In genomic region chr9:12774861-12775367, GRCh38 we compare ENCODE assay signal across 1 cellular context.
TF ChIP-seq lines count a peak whose summit lies in the region.

A gene with protein sequence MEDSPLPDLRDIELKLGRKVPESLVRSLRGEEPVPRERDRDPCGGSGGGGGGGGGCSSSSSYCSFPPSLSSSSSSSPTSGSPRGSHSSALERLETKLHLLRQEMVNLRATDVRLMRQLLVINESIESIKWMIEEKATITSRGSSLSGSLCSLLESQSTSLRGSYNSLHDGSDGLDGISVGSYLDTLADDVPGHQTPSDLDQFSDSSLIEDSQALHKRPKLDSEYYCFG (plus strand): TSS chr9:12775020. CDS start chr9:12775716, 696 bp downstream.

TF ChIP-seq in HepG2, 621 proteins besides CTCF, POLR2A, EP300 and RAD21 (continued from another document and continues in another):
- no peak for TF ChIP-seq ZBTB49 (CRISPR knock-in tag; IDR thresholded peaks at IDR 0.05; ENCODE audit: borderline replicate concordance)
- TF ChIP-seq SUZ12 (IDR thresholded peaks at IDR 0.05; ENCODE audit: low read depth, low read length) = no peak
- TF ChIP-seq ZNF552 (CRISPR knock-in tag; IDR thresholded peaks at IDR 0.05; ENCODE audit: borderline replicate concordance) = no peak
- no peak; the same call in 1 of the 2 replicates for TF ChIP-seq DNMT3B (CRISPR knock-in tag; conservative IDR thresholded peaks at IDR 0.05)
- TF ChIP-seq ZNF264 (CRISPR knock-in tag; IDR thresholded peaks at IDR 0.05) = no peak
- no peak for TF ChIP-seq HOXA5 (CRISPR knock-in tag; IDR thresholded peaks at IDR 0.05)
- no peak for TF ChIP-seq ZBTB1 (CRISPR knock-in tag; IDR thresholded peaks at IDR 0.05; ENCODE audit: borderline replicate concordance)
- TF ChIP-seq ATAD3A (CRISPR knock-in tag; IDR thresholded peaks at IDR 0.05) = no peak
- TF ChIP-seq, protein P1, sequence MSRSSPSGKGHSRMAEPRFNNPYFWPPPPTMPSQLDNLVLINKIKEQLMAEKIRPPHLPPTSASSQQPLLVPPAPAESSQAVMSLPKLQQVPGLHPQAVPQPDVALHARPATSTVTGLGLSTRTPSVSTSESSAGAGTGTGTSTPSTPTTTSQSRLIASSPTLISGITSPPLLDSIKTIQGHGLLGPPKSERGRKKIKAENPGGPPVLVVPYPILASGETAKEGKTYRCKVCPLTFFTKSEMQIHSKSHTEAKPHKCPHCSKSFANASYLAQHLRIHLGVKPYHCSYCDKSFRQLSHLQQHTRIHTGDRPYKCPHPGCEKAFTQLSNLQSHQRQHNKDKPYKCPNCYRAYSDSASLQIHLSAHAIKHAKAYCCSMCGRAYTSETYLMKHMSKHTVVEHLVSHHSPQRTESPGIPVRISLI (CRISPR knock-in tag; IDR thresholded peaks at IDR 0.05; ENCODE audit: borderline replicate concordance) = no peak
- TF ChIP-seq CEBPG (CRISPR knock-in tag; IDR thresholded peaks at IDR 0.05) = 0 out of 2 replicates have a peak, but pooled peaks have one; percentile 3
- no peak for TF ChIP-seq MAFK (conservative IDR thresholded peaks at IDR 0.05 in 1 of 2, IDR thresholded peaks at IDR 0.05 in 1 of 2; ENCODE audit: low read length in 2 of 2)
- no peak for TF ChIP-seq ZNF3 (CRISPR knock-in tag; IDR thresholded peaks at IDR 0.05)
- no peak for TF ChIP-seq ZNF343 (CRISPR knock-in tag; IDR thresholded peaks at IDR 0.05)
- TF ChIP-seq SATB2 (CRISPR knock-in tag; IDR thresholded peaks at IDR 0.05) = no peak
- no peak for TF ChIP-seq THAP7 (CRISPR knock-in tag; IDR thresholded peaks at IDR 0.05)
- TF ChIP-seq SRSF9 (IDR thresholded peaks at IDR 0.05; ENCODE audit: borderline replicate concordance, insufficient read depth, low read depth, low read length, poor library complexity, severe bottlenecking) = no peak
- no peak for TF ChIP-seq ASH2L (IDR thresholded peaks at IDR 0.05; ENCODE audit: insufficient read length, low read depth, low read length)
- no peak for TF ChIP-seq ZNF777 (CRISPR knock-in tag; IDR thresholded peaks at IDR 0.05)
- TF ChIP-seq ZSCAN12 (CRISPR knock-in tag; IDR thresholded peaks at IDR 0.05) = no peak
- TF ChIP-seq, protein P2, sequence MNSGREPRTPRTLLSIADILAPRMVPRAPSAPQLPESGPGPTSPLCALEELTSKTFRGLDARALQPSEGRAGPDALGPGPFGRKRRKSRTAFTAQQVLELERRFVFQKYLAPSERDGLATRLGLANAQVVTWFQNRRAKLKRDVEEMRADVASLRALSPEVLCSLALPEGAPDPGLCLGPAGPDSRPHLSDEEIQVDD (CRISPR knock-in tag; IDR thresholded peaks at IDR 0.05; ENCODE audit: borderline replicate concordance) = no peak
- no peak for TF ChIP-seq NFKB2 (CRISPR knock-in tag; IDR thresholded peaks at IDR 0.05; ENCODE audit: borderline replicate concordance)
- no peak for TF ChIP-seq ATF4 (CRISPR knock-in tag; IDR thresholded peaks at IDR 0.05)
- TF ChIP-seq ZNF619 (CRISPR knock-in tag; IDR thresholded peaks at IDR 0.05) = no peak
- no peak; the same call in 1 of the 2 replicates for TF ChIP-seq SMYD3 (CRISPR knock-in tag; IDR thresholded peaks at IDR 0.05)
- no peak for TF ChIP-seq KDM4B (CRISPR knock-in tag; IDR thresholded peaks at IDR 0.05)
- peak; percentile 61; the same call in 1 of the 2 replicates for TF ChIP-seq ZNF331 (CRISPR knock-in tag; IDR thresholded peaks at IDR 0.05)
- TF ChIP-seq ISX (CRISPR knock-in tag; conservative IDR thresholded peaks at IDR 0.05) = no peak
- TF ChIP-seq THAP8 (CRISPR knock-in tag; IDR thresholded peaks at IDR 0.05; ENCODE audit: borderline replicate concordance) = no peak
- TF ChIP-seq ZFP37 (CRISPR knock-in tag; IDR thresholded peaks at IDR 0.05; ENCODE audit: borderline replicate concordance) = no peak
- no peak for TF ChIP-seq ZMYM4 (CRISPR knock-in tag; IDR thresholded peaks at IDR 0.05)
- TF ChIP-seq PRMT3 (CRISPR knock-in tag; IDR thresholded peaks at IDR 0.05; ENCODE audit: borderline replicate concordance, low read depth) = no peak
- no peak for TF ChIP-seq ZNF318 (CRISPR knock-in tag; IDR thresholded peaks at IDR 0.05)
- no peak; the same call in 1 of the 2 replicates for TF ChIP-seq KDM2A (CRISPR knock-in tag; IDR thresholded peaks at IDR 0.05; ENCODE audit: borderline replicate concordance, low read depth)
- no peak for TF ChIP-seq MXI1 (IDR thresholded peaks at IDR 0.05; ENCODE audit: borderline replicate concordance, low read depth, low read length)
- TF ChIP-seq, protein P3, sequence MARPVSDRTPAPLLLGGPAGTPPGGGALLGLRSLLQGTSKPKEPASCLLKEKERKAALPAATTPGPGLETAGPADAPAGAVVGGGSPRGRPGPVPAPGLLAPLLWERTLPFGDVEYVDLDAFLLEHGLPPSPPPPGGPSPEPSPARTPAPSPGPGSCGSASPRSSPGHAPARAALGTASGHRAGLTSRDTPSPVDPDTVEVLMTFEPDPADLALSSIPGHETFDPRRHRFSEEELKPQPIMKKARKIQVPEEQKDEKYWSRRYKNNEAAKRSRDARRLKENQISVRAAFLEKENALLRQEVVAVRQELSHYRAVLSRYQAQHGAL (CRISPR knock-in tag; IDR thresholded peaks at IDR 0.05; ENCODE audit: not compliant biosample characterization) = no peak
- TF ChIP-seq, protein P4, sequence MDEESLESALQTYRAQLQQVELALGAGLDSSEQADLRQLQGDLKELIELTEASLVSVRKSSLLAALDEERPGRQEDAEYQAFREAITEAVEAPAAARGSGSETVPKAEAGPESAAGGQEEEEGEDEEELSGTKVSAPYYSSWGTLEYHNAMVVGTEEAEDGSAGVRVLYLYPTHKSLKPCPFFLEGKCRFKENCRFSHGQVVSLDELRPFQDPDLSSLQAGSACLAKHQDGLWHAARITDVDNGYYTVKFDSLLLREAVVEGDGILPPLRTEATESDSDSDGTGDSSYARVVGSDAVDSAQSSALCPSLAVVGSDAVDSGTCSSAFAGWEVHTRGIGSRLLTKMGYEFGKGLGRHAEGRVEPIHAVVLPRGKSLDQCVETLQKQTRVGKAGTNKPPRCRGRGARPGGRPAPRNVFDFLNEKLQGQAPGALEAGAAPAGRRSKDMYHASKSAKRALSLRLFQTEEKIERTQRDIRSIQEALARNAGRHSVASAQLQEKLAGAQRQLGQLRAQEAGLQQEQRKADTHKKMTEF (CRISPR knock-in tag; IDR thresholded peaks at IDR 0.05) = no peak
- TF ChIP-seq ZNF567 (CRISPR knock-in tag; IDR thresholded peaks at IDR 0.05; ENCODE audit: borderline replicate concordance) = no peak
- TF ChIP-seq PBX3 (CRISPR knock-in tag; IDR thresholded peaks at IDR 0.05; ENCODE audit: borderline replicate concordance) = no peak
- TF ChIP-seq MEIS1 (CRISPR knock-in tag; IDR thresholded peaks at IDR 0.05; ENCODE audit: borderline replicate concordance) = no peak
